ENCODE assay signal across 1 cellular context in genomic region chr5:171310334-171310815, GRCh38.
TF ChIP-seq lines count a peak whose summit lies in the region.

No MANE protein-coding gene starts in this region.

TF ChIP-seq in IMR-90, 13 proteins besides CTCF, POLR2A, EP300 and RAD21 (continued from another document):
- TF ChIP-seq, protein P1, sequence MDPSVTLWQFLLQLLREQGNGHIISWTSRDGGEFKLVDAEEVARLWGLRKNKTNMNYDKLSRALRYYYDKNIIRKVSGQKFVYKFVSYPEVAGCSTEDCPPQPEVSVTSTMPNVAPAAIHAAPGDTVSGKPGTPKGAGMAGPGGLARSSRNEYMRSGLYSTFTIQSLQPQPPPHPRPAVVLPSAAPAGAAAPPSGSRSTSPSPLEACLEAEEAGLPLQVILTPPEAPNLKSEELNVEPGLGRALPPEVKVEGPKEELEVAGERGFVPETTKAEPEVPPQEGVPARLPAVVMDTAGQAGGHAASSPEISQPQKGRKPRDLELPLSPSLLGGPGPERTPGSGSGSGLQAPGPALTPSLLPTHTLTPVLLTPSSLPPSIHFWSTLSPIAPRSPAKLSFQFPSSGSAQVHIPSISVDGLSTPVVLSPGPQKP (IDR thresholded peaks at IDR 0.05; ENCODE audit: borderline replicate concordance, low read depth, low read length), result no peak
- TF ChIP-seq BHLHE40 (IDR thresholded peaks at IDR 0.05; ENCODE audit: low read depth, low read length) (no peak), MAFK (IDR thresholded peaks at IDR 0.05; ENCODE audit: low read depth, low read length) (no peak), SMC3 (IDR thresholded peaks at IDR 0.05; ENCODE audit: low read depth, low read length) (no peak), MAZ (IDR thresholded peaks at IDR 0.05; ENCODE audit: borderline replicate concordance, low read depth, low read length) (no peak), MXI1 (IDR thresholded peaks at IDR 0.05; ENCODE audit: borderline replicate concordance, low read depth, low read length) (no peak), CHD1 (IDR thresholded peaks at IDR 0.05; ENCODE audit: low read depth, low read length) (no peak), CEBPB (IDR thresholded peaks at IDR 0.05; ENCODE audit: low read depth, low read length) (no peak), FOS (IDR thresholded peaks at IDR 0.05; ENCODE audit: low read depth, low read length) (no peak), NFE2L2 (IDR thresholded peaks at IDR 0.05; ENCODE audit: low read depth, low read length) (no peak)
- TF ChIP-seq, protein P2, sequence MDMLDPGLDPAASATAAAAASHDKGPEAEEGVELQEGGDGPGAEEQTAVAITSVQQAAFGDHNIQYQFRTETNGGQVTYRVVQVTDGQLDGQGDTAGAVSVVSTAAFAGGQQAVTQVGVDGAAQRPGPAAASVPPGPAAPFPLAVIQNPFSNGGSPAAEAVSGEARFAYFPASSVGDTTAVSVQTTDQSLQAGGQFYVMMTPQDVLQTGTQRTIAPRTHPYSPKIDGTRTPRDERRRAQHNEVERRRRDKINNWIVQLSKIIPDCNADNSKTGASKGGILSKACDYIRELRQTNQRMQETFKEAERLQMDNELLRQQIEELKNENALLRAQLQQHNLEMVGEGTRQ (IDR thresholded peaks at IDR 0.05; ENCODE audit: low read depth, low read length), result no peak
TF ChIP-seq in IMR-90: peak in this region for 0.
